1 cellular context compared by ENCODE assay signal in genomic region chr19:14571695-14572490, GRCh38.
TF ChIP-seq lines count a peak whose summit lies in the region.

TSS of gene NDUFB7 (minus strand) at chr19:14572066. CDS start at chr19:14572000, 66 bp downstream.

TF ChIP-seq in K562, 482 proteins besides CTCF, POLR2A, EP300 and RAD21 (continued from another document and continues in another):
- TF ChIP-seq, protein P1, sequence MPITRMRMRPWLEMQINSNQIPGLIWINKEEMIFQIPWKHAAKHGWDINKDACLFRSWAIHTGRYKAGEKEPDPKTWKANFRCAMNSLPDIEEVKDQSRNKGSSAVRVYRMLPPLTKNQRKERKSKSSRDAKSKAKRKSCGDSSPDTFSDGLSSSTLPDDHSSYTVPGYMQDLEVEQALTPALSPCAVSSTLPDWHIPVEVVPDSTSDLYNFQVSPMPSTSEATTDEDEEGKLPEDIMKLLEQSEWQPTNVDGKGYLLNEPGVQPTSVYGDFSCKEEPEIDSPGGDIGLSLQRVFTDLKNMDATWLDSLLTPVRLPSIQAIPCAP (CRISPR knock-in tag; IDR thresholded peaks at IDR 0.05; ENCODE audit: borderline replicate concordance) = peak; percentile 54; the same call in 1 of the 2 replicates
- TF ChIP-seq, protein P2, sequence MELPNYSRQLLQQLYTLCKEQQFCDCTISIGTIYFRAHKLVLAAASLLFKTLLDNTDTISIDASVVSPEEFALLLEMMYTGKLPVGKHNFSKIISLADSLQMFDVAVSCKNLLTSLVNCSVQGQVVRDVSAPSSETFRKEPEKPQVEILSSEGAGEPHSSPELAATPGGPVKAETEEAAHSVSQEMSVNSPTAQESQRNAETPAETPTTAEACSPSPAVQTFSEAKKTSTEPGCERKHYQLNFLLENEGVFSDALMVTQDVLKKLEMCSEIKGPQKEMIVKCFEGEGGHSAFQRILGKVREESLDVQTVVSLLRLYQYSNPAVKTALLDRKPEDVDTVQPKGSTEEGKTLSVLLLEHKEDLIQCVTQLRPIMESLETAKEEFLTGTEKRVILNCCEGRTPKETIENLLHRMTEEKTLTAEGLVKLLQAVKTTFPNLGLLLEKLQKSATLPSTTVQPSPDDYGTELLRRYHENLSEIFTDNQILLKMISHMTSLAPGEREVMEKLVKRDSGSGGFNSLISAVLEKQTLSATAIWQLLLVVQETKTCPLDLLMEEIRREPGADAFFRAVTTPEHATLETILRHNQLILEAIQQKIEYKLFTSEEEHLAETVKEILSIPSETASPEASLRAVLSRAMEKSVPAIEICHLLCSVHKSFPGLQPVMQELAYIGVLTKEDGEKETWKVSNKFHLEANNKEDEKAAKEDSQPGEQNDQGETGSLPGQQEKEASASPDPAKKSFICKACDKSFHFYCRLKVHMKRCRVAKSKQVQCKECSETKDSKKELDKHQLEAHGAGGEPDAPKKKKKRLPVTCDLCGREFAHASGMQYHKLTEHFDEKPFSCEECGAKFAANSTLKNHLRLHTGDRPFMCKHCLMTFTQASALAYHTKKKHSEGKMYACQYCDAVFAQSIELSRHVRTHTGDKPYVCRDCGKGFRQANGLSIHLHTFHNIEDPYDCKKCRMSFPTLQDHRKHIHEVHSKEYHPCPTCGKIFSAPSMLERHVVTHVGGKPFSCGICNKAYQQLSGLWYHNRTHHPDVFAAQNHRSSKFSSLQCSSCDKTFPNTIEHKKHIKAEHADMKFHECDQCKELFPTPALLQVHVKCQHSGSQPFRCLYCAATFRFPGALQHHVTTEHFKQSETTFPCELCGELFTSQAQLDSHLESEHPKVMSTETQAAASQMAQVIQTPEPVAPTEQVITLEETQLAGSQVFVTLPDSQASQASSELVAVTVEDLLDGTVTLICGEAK (IDR thresholded peaks at IDR 0.05) = peak; percentile 99
- TF ChIP-seq, protein P2 (CRISPR knock-in tag; IDR thresholded peaks at IDR 0.05) = no peak
- peak; percentile 57 for TF ChIP-seq ZNF431 (CRISPR knock-in tag; IDR thresholded peaks at IDR 0.05)
- no peak for TF ChIP-seq ZNF584 (CRISPR knock-in tag; IDR thresholded peaks at IDR 0.05; ENCODE audit: low read depth)
- TF ChIP-seq ZNF316 (IDR thresholded peaks at IDR 0.05) = no peak
- peak; percentile 90; the same call in 1 of the 2 replicates for TF ChIP-seq ZZZ3 (IDR thresholded peaks at IDR 0.05)
- TF ChIP-seq THAP7 (CRISPR knock-in tag; IDR thresholded peaks at IDR 0.05) = no peak
- TF ChIP-seq ARNT (IDR thresholded peaks at IDR 0.05) = peak in 1 of 2 experiments; percentile 59; a peak in 2 of 4 replicates
- no peak for TF ChIP-seq MED1 (CRISPR knock-in tag; IDR thresholded peaks at IDR 0.05; ENCODE audit: borderline replicate concordance)
- no peak for TF ChIP-seq ZNF75A (CRISPR knock-in tag; IDR thresholded peaks at IDR 0.05)
- TF ChIP-seq CXXC5 (CRISPR knock-in tag; IDR thresholded peaks at IDR 0.05) = peak; percentile 65
- no peak for TF ChIP-seq ZBTB26 (CRISPR knock-in tag; IDR thresholded peaks at IDR 0.05)
- TF ChIP-seq ZNF41 (CRISPR knock-in tag; conservative IDR thresholded peaks at IDR 0.05) = no peak
- TF ChIP-seq, protein P3, sequence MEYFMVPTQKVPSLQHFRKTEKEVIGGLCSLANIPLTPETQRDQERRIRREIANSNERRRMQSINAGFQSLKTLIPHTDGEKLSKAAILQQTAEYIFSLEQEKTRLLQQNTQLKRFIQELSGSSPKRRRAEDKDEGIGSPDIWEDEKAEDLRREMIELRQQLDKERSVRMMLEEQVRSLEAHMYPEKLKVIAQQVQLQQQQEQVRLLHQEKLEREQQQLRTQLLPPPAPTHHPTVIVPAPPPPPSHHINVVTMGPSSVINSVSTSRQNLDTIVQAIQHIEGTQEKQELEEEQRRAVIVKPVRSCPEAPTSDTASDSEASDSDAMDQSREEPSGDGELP (CRISPR knock-in tag; IDR thresholded peaks at IDR 0.05; ENCODE audit: borderline replicate concordance) = peak; percentile 99
- peak; percentile 74 for TF ChIP-seq MEIS2 (IDR thresholded peaks at IDR 0.05; ENCODE audit: partially characterized antibody)
- no peak for TF ChIP-seq MCM7 (IDR thresholded peaks at IDR 0.05)
- TF ChIP-seq UBTF (IDR thresholded peaks at IDR 0.05; ENCODE audit: borderline replicate concordance in 1 of 2, low read depth in 2 of 2, low read length in 2 of 2) = peak; percentile 57 to 80; a peak in 1 of 4 replicates
- 0 out of 2 replicates have a peak, but pooled peaks have one; percentile 83 for TF ChIP-seq FOXK1 (CRISPR knock-in tag; IDR thresholded peaks at IDR 0.05; ENCODE audit: borderline replicate concordance)
- peak; percentile 79; the same call in 1 of the 2 replicates for TF ChIP-seq PML (IDR thresholded peaks at IDR 0.05; ENCODE audit: low read length)
- TF ChIP-seq ELF2 (CRISPR knock-in tag; IDR thresholded peaks at IDR 0.05) = peak; percentile 72; the same call in 1 of the 2 replicates
- peak in 1 of 2 experiments; percentile 77; a peak in 1 of 4 replicates for TF ChIP-seq RCOR1 (IDR thresholded peaks at IDR 0.05; ENCODE audit: borderline replicate concordance in 1 of 2, low read depth in 2 of 2, low read length in 2 of 2)
- TF ChIP-seq BACH1 (tag; IDR thresholded peaks at IDR 0.05) = no peak
- TF ChIP-seq ZNF384 (IDR thresholded peaks at IDR 0.05; ENCODE audit: low read depth, low read length) = no peak
- no peak for TF ChIP-seq PTBP1 (IDR thresholded peaks at IDR 0.05; ENCODE audit: low read depth, low read length)
- no peak for TF ChIP-seq BRD4 (IDR thresholded peaks at IDR 0.05)
- no peak for TF ChIP-seq ZNF445 (CRISPR knock-in tag; IDR thresholded peaks at IDR 0.05; ENCODE audit: low read depth)
- TF ChIP-seq MEF2D (tag; conservative IDR thresholded peaks at IDR 0.05; ENCODE audit: low read depth) = no peak
- TF ChIP-seq POU5F1 (IDR thresholded peaks at IDR 0.05; ENCODE audit: borderline replicate concordance, low read depth, low read length, partially characterized antibody) = no peak
- TF ChIP-seq, protein P4, sequence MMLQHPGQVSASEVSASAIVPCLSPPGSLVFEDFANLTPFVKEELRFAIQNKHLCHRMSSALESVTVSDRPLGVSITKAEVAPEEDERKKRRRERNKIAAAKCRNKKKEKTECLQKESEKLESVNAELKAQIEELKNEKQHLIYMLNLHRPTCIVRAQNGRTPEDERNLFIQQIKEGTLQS (IDR thresholded peaks at IDR 0.05) = no peak
- TF ChIP-seq, protein P4 (CRISPR knock-in tag; conservative IDR thresholded peaks at IDR 0.05) = peak; percentile 55; the same call in 1 of the 2 replicates
- TF ChIP-seq RNF219 (CRISPR knock-in tag; IDR thresholded peaks at IDR 0.05) = no peak
- no peak for TF ChIP-seq GTF2F1 (IDR thresholded peaks at IDR 0.05; ENCODE audit: low read depth, low read length)
- TF ChIP-seq ZNF165 (CRISPR knock-in tag; IDR thresholded peaks at IDR 0.05; ENCODE audit: borderline replicate concordance) = no peak
- TF ChIP-seq RFX5 (IDR thresholded peaks at IDR 0.05; ENCODE audit: low read depth, low read length) = peak; percentile 22; the same call in 1 of the 2 replicates
- TF ChIP-seq, protein P5, sequence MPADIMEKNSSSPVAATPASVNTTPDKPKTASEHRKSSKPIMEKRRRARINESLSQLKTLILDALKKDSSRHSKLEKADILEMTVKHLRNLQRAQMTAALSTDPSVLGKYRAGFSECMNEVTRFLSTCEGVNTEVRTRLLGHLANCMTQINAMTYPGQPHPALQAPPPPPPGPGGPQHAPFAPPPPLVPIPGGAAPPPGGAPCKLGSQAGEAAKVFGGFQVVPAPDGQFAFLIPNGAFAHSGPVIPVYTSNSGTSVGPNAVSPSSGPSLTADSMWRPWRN (IDR thresholded peaks at IDR 0.05; ENCODE audit: low read depth) = no peak
- TF ChIP-seq, protein P6, sequence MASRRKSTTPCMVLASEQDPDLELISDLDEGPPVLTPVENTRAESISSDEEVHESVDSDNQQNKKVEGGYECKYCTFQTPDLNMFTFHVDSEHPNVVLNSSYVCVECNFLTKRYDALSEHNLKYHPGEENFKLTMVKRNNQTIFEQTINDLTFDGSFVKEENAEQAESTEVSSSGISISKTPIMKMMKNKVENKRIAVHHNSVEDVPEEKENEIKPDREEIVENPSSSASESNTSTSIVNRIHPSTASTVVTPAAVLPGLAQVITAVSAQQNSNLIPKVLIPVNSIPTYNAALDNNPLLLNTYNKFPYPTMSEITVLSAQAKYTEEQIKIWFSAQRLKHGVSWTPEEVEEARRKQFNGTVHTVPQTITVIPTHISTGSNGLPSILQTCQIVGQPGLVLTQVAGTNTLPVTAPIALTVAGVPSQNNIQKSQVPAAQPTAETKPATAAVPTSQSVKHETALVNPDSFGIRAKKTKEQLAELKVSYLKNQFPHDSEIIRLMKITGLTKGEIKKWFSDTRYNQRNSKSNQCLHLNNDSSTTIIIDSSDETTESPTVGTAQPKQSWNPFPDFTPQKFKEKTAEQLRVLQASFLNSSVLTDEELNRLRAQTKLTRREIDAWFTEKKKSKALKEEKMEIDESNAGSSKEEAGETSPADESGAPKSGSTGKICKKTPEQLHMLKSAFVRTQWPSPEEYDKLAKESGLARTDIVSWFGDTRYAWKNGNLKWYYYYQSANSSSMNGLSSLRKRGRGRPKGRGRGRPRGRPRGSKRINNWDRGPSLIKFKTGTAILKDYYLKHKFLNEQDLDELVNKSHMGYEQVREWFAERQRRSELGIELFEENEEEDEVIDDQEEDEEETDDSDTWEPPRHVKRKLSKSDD (conservative IDR thresholded peaks at IDR 0.05; ENCODE audit: low read length) = 0 out of 2 replicates have a peak, but pooled peaks have one; percentile 46
- peak; percentile 52; the same call in 1 of the 2 replicates for TF ChIP-seq NCOA1 (IDR thresholded peaks at IDR 0.05; ENCODE audit: low read depth)
- TF ChIP-seq FOXJ3 (CRISPR knock-in tag; IDR thresholded peaks at IDR 0.05) = no peak
